Comparison of ENCODE assay signal across 15 cellular contexts in genomic region chr15:57156210-57156887, GRCh38.
DNase-seq lines count a peak whose midpoint lies in the region; ATAC-seq and TF ChIP-seq lines count a peak whose summit lies in the region.
"Had no signal": no experiment of that assay in that cellular context is flagged by ENCODE, and none has a peak within 500 bp of the region (broad histone marks: within the 10 kb centered on the region; RNA-seq: fewer than 3 reads in every experiment).

No MANE protein-coding gene starts in this region.

- no peak for ATAC-seq in stimulated activated effector memory CD8-positive, alpha-beta T cell treated with anti-CD3 and anti-CD28 coated beads, Interleukin-12 subunit alpha, Interleukin-12 subunit beta, amount 100 ng/mL, for 72 hours
- ATAC-seq in HG03342 (IDR thresholded peaks at IDR 0.05; ENCODE audit: unreplicated experiment): no peak
- ATAC-seq: activated CD4-positive, alpha-beta T cell treated with anti-CD3 and anti-CD28 coated beads for 36 hours; naive thymus-derived CD4-positive, alpha-beta T cell had no signal

- no peak overlapping the region for H3K27ac Mint-ChIP-seq in stimulated activated effector memory CD8-positive, alpha-beta T cell treated with anti-CD3 and anti-CD28 coated beads, Interleukin-12 subunit alpha, Interleukin-12 subunit beta, amount 100 ng/mL, for 72 hours
- H3K27ac Mint-ChIP-seq: activated CD4-positive, alpha-beta T cell treated with anti-CD3 and anti-CD28 coated beads for 36 hours; activated naive CD4-positive, alpha-beta T cell treated with anti-CD3 and anti-CD28 coated beads, Interleukin-2, amount 50 U/mL, for 24 hours; naive thymus-derived CD4-positive, alpha-beta T cell had no signal

- no peaks in the 10 kb centered on the region for H3K79me1 ChIP-seq in mesendoderm (ENCODE audit: low read length)

- CTCF ChIA-PET in A673 (lab: Charles Lee): interaction anchor here (0.6 kb wide), 1 partner anchor 914 kb away, joined by 3 read pairs; no protein-coding TSS in a partner anchor

- no peak overlapping the region for H3K56ac ChIP-seq in mesendoderm (ENCODE audit: low read length)

- no peaks in the 10 kb centered on the region for H3K27me3 ChIP-seq in A673 (replicated peaks; ENCODE audit: insufficient read depth, low read depth, low read length, poor library complexity)
- H3K27me3 ChIP-seq in mesendoderm (ENCODE audit: insufficient read depth, low read length, poor library complexity): no peaks in the 10 kb centered on the region

- no peak overlapping the region for H3K23ac ChIP-seq in mesendoderm (ENCODE audit: low read length)

- H3K4me1 Mint-ChIP-seq in stimulated activated effector memory CD8-positive, alpha-beta T cell treated with anti-CD3 and anti-CD28 coated beads, Interleukin-12 subunit alpha, Interleukin-12 subunit beta, amount 100 ng/mL, for 72 hours: peaks cover 31% of the 10 kb centered on the region

- no peaks in the 10 kb centered on the region for H3K79me2 ChIP-seq in mesendoderm (ENCODE audit: control insufficient read depth, insufficient read depth, low read length)

- intact Hi-C loops in A673 (cut with micrococcal nuclease; ENCODE audit: unreplicated experiment): no loop called here

- H3K36me3 ChIP-seq in A673 (ENCODE audit: insufficient read depth, low read length, poor library complexity, severe bottlenecking): peaks cover 14% of the 10 kb centered on the region
- peaks cover 2% of the 10 kb centered on the region for H3K36me3 ChIP-seq in mesendoderm (ENCODE audit: control insufficient read depth, insufficient read depth, low read length)

- no peak overlapping the region for H2BK5ac ChIP-seq in mesendoderm (ENCODE audit: low read length)

- no peak overlapping the region for H4K8ac ChIP-seq in mesendoderm (ENCODE audit: low read depth, low read length)

- no peak overlapping the region for H4K5ac ChIP-seq in mesendoderm (ENCODE audit: low read length)

- WGBS in mesendoderm (ENCODE audit: extremely low coverage, insufficient coverage, low lambda C conversion rate): no CpG with 5 or more reads among the region's 3 CpGs

- H3K4me3 ChIP-seq in A673 (ENCODE audit: low read depth, low read length, poor library complexity, severe bottlenecking) (no peak overlapping the region), mesendoderm (ENCODE audit: low read length) (no peak overlapping the region)
- H3K4me3 ChIP-seq: GM23248 had no signal

- peak; percentile 76 for DNase-seq in A673 (ENCODE audit: low spot score)
- DNase-seq in NCI-H1105 treated with DMSO at 0.1 percent for 48 hours (lab: John Stamatoyannopoulos, UW): peak; percentile 76
- DNase-seq in cerebellum (ENCODE audit: low spot score): peak; percentile 64
- DNase-seq in myocyte (ENCODE audit: low read depth): peak; percentile 82
- no peak for DNase-seq in OCI-M1 (lab: John Stamatoyannopoulos, UW)
- DNase-seq in stimulated activated effector memory CD8-positive, alpha-beta T cell treated with anti-CD3 and anti-CD28 coated beads, Interleukin-12 subunit alpha, Interleukin-12 subunit beta, amount 100 ng/mL, for 72 hours (ENCODE audit: low spot score in 2 of 2): no peak
- no peak for DNase-seq in mesendoderm
- DNase-seq: activated CD4-positive, alpha-beta T cell treated with anti-CD3 and anti-CD28 coated beads for 36 hours; GM23248; naive thymus-derived CD4-positive, alpha-beta T cell; NCI-H1436 treated with DMSO at 0.1 percent for 48 hours; stimulated activated naive CD4-positive, alpha-beta T cell had no signal

- no peak overlapping the region for H2BK120ac ChIP-seq in mesendoderm (ENCODE audit: low read depth, low read length)

- H3K4ac ChIP-seq in mesendoderm (ENCODE audit: low read depth, low read length): no peak overlapping the region

- H3K4me3 Mint-ChIP-seq in stimulated activated effector memory CD8-positive, alpha-beta T cell treated with anti-CD3 and anti-CD28 coated beads, Interleukin-12 subunit alpha, Interleukin-12 subunit beta, amount 100 ng/mL, for 72 hours: no peak overlapping the region
- H3K4me3 Mint-ChIP-seq: activated CD4-positive, alpha-beta T cell treated with anti-CD3 and anti-CD28 coated beads for 36 hours; activated naive CD4-positive, alpha-beta T cell treated with anti-CD3 and anti-CD28 coated beads, Interleukin-2, amount 50 U/mL, for 24 hours; central memory CD8-positive, alpha-beta T cell; naive thymus-derived CD4-positive, alpha-beta T cell had no signal

- POLR2A ChIA-PET in A673 (lab: Charles Lee; ENCODE audit: low non-redundant PET): no interaction called here

- H2AK5ac ChIP-seq in mesendoderm (ENCODE audit: low read length): no peak overlapping the region

- H3K9me3 ChIP-seq in A673 (ENCODE audit: low read depth, low read length, poor library complexity, severe bottlenecking): peaks cover 15% of the 10 kb centered on the region

- no peak overlapping the region for H3K4me2 ChIP-seq in mesendoderm (ENCODE audit: low read length)

- H3K18ac ChIP-seq in mesendoderm (ENCODE audit: low read length): no peak overlapping the region

- BruUV-seq in A673 (replicated peaks; lab: Mats Ljungman, UMichigan): no TSS peak

- no peak overlapping the region for H2BK15ac ChIP-seq in mesendoderm (replicated peaks; ENCODE audit: low read depth)

- peaks cover 19% of the 10 kb centered on the region for H3K36me3 Mint-ChIP-seq in stimulated activated effector memory CD8-positive, alpha-beta T cell treated with anti-CD3 and anti-CD28 coated beads, Interleukin-12 subunit alpha, Interleukin-12 subunit beta, amount 100 ng/mL, for 72 hours

- no peak overlapping the region for H3K9ac ChIP-seq in mesendoderm (ENCODE audit: low read length)
- H3K9ac ChIP-seq: GM23248 had no signal

- H3K27ac ChIP-seq in A673 (ENCODE audit: low read depth, low read length, poor library complexity, severe bottlenecking) (peak overlapping the region; percentile 66), mesendoderm (ENCODE audit: low read depth, low read length) (no peak overlapping the region)
- H3K27ac ChIP-seq: GM23248 had no signal

- peaks cover 68% of the 10 kb centered on the region for H3K4me1 ChIP-seq in A673 (ENCODE audit: insufficient read depth, low read length, poor library complexity, severe bottlenecking)
- H3K4me1 ChIP-seq in mesendoderm (ENCODE audit: control insufficient read depth, low read depth, low read length): no peaks in the 10 kb centered on the region

- H3K9me3 Mint-ChIP-seq in stimulated activated effector memory CD8-positive, alpha-beta T cell treated with anti-CD3 and anti-CD28 coated beads, Interleukin-12 subunit alpha, Interleukin-12 subunit beta, amount 100 ng/mL, for 72 hours: peaks cover 14% of the 10 kb centered on the region
- H3K9me3 Mint-ChIP-seq: activated naive CD4-positive, alpha-beta T cell treated with anti-CD3 and anti-CD28 coated beads, Interleukin-2, amount 50 U/mL, for 24 hours had no signal

- TF ChIP-seq CTCF in A673 (conservative IDR thresholded peaks at IDR 0.05; ENCODE audit: low read depth, low read length): no peak

Comparison
In these comparisons a context has a peak if more than half of its experiments do, and no peak if none do; other contexts are left out.
1. DNase-seq: peak in A673 (single experiment), NCI-H1105 treated with DMSO at 0.1 percent for 48 hours (single experiment), cerebellum (single experiment) and myocyte (single experiment); none in OCI-M1 (single experiment), stimulated activated effector memory CD8-positive, alpha-beta T cell treated with anti-CD3 and anti-CD28 coated beads, Interleukin-12 subunit alpha, Interleukin-12 subunit beta, amount 100 ng/mL, for 72 hours (0 of 2) and mesendoderm (single experiment).